ENCODE assay signal across 35 cellular contexts in genomic region chr4:94905511-94905910, GRCh38.
DNase-seq lines count a peak whose midpoint lies in the region; ATAC-seq and TF ChIP-seq lines count a peak whose summit lies in the region.
"Had no signal": no experiment of that assay in that cellular context is flagged by ENCODE, and none has a peak within 500 bp of the region (broad histone marks: within the 10 kb centered on the region; RNA-seq: fewer than 3 reads in every experiment).

No MANE protein-coding gene starts in this region.

- no peaks in the 10 kb centered on the region for H3K9me2 ChIP-seq in GM23338 (ENCODE audit: insufficient read depth)

- CTCF ChIA-PET in HEK293 (lab: Yijun Ruan, JAX) (no interaction called here), WTC11 (lab: Charles Lee) (no interaction called here), HEK293T (lab: Yijun Ruan, JAX) (interaction anchor here (0.7 kb wide), 1 partner anchor 102 kb away, joined by 3 read pairs; no protein-coding TSS in a partner anchor)

- DNase-seq in GM23338 (ENCODE audit: low spot score) (peak; percentile 32), SJCRH30 (peak; percentile 67 to 80), WTC11 (ENCODE audit: low spot score) (no peak), HEK293T (ENCODE audit: extremely low spot score) (no peak), HFFc6 (no peak)
- DNase-seq in activated effector memory CD4-positive, alpha-beta T cell treated with anti-CD3 and anti-CD28 coated beads, Interleukin-2, amount 50 U/mL, for 16 hours = no peak
- DNase-seq: 8988T; ACHN; AML-193; BE2C; C1 segment of cervical spinal cord; Caco-2; Calu3; CD4-positive, alpha-beta memory T cell; CD4-positive, alpha-beta T cell; CD4-positive, CD25-positive, alpha-beta regulatory T cell; CD8-positive, alpha-beta memory T cell; CD8-positive, alpha-beta T cell; COR-L47; DMS 273 treated with DMSO at 0.1 percent for 48 hours; DMS153; DMS53; DMS79; DMS79 treated with DMSO at 0.1 percent for 48 hours; DND-41; EL had no signal

- H3K4me3 ChIP-seq in GM23338 = no peak overlapping the region
- H3K4me3 ChIP-seq in HEK293 (ENCODE audit: low read depth, low read length) = no peak overlapping the region
- no peak overlapping the region for H3K4me3 ChIP-seq in SJCRH30
- H3K4me3 ChIP-seq: A549; BLaER1; BLaER1 treated with 17β-estradiol and CSF1 and Interleukin-3, amounts not matched to agents 10 nM and 100 nM had no signal

- no peaks in the 10 kb centered on the region for H3F3A ChIP-seq in GM23338 (replicated peaks; ENCODE audit: low read depth)

- H3K27ac ChIP-seq in GM23338 (ENCODE audit: low read depth) = no peak overlapping the region
- H3K27ac ChIP-seq in HEK293 (ENCODE audit: extremely low read depth, low read depth, low read length) = no peak overlapping the region
- no peak overlapping the region for H3K27ac ChIP-seq in SJCRH30
- H3K27ac ChIP-seq: 22Rv1; A549; BLaER1; BLaER1 treated with 17β-estradiol and CSF1 and Interleukin-3, amounts not matched to agents 10 nM and 100 nM; C4-2B had no signal

- H3K4me1 Mint-ChIP-seq in GM23338 (peaks cover 11% of the 10 kb centered on the region), WTC11 (peaks cover 19% of the 10 kb centered on the region), HFFc6 (ENCODE audit: low read depth) (no peaks in the 10 kb centered on the region)
- H3K4me1 Mint-ChIP-seq: B cell; CD14-positive monocyte; CD4-positive, alpha-beta memory T cell; CD4-positive, CD25-positive, alpha-beta regulatory T cell; CD8-positive, alpha-beta memory T cell had no signal

- no peaks in the 10 kb centered on the region for H4K20me1 ChIP-seq in GM23338 (replicated peaks; ENCODE audit: insufficient read depth)
- H4K20me1 ChIP-seq: BLaER1; BLaER1 treated with 17β-estradiol and CSF1 and Interleukin-3, amounts not matched to agents 10 nM and 100 nM had no signal

- no peaks in the 10 kb centered on the region for H3K79me2 ChIP-seq in GM23338 (replicated peaks; ENCODE audit: insufficient read depth)

- H3K9me3 ChIP-seq in HEK293 (ENCODE audit: control insufficient read depth, insufficient read depth, low read depth, low read length) = no peaks in the 10 kb centered on the region
- H3K9me3 ChIP-seq in SJCRH30 (replicated peaks) = no peaks in the 10 kb centered on the region
- H3K9me3 ChIP-seq: A549; BE2C; BLaER1; BLaER1 treated with 17β-estradiol and CSF1 and Interleukin-3, amounts not matched to agents 10 nM and 100 nM; Caco-2 had no signal

- no peak overlapping the region for H3K4me2 ChIP-seq in GM23338
- H3K4me2 ChIP-seq: A549; BLaER1; BLaER1 treated with 17β-estradiol and CSF1 and Interleukin-3, amounts not matched to agents 10 nM and 100 nM had no signal

- no peaks in the 10 kb centered on the region for H3K36me3 ChIP-seq in GM23338 (ENCODE audit: insufficient read depth)
- no peaks in the 10 kb centered on the region for H3K36me3 ChIP-seq in HEK293 (ENCODE audit: control insufficient read depth in 2 of 2, insufficient read depth in 1 of 2, low read length in 2 of 2)
- no peaks in the 10 kb centered on the region for H3K36me3 ChIP-seq in SJCRH30
- H3K36me3 ChIP-seq: BE2C; BLaER1; BLaER1 treated with 17β-estradiol and CSF1 and Interleukin-3, amounts not matched to agents 10 nM and 100 nM had no signal

- H3K27ac Mint-ChIP-seq in GM23338 (no peak overlapping the region), WTC11 (no peak overlapping the region), HFFc6 (no peak overlapping the region)
- H3K27ac Mint-ChIP-seq: B cell; CD14-positive monocyte; CD4-positive, alpha-beta memory T cell; CD4-positive, alpha-beta T cell; CD4-positive, CD25-positive, alpha-beta regulatory T cell; CD8-positive, alpha-beta memory T cell; CD8-positive, alpha-beta T cell had no signal

- H3K27me3 ChIP-seq in GM23338 (ENCODE audit: insufficient read depth) (no peaks in the 10 kb centered on the region), SJCRH30 (no peaks in the 10 kb centered on the region)
- H3K27me3 ChIP-seq: BE2C; BLaER1; BLaER1 treated with 17β-estradiol and CSF1 and Interleukin-3, amounts not matched to agents 10 nM and 100 nM had no signal

- H3K9me3 Mint-ChIP-seq in GM23338 = no peaks in the 10 kb centered on the region
- no peaks in the 10 kb centered on the region for H3K9me3 Mint-ChIP-seq in WTC11
- H3K9me3 Mint-ChIP-seq in HFFc6 = no peaks in the 10 kb centered on the region
- H3K9me3 Mint-ChIP-seq: CD14-positive monocyte; CD4-positive, alpha-beta memory T cell; CD4-positive, alpha-beta T cell; CD4-positive, CD25-positive, alpha-beta regulatory T cell; CD8-positive, alpha-beta T cell had no signal

- H3K4me1 ChIP-seq in GM23338 (ENCODE audit: insufficient read depth) (peaks cover 15% of the 10 kb centered on the region), HEK293 (ENCODE audit: control insufficient read depth, insufficient read depth, low read length) (no peaks in the 10 kb centered on the region), SJCRH30 (peaks cover 22% of the 10 kb centered on the region)
- H3K4me1 ChIP-seq: A549; BLaER1; BLaER1 treated with 17β-estradiol and CSF1 and Interleukin-3, amounts not matched to agents 10 nM and 100 nM; Caco-2 had no signal

- TF ChIP-seq CTCF in GM23338 (conservative IDR thresholded peaks at IDR 0.05; ENCODE audit: low read depth in 2 of 2) = no peak
- TF ChIP-seq CTCF in HEK293 (tag by site-specific recombination; IDR thresholded peaks at IDR 0.05) = no peak
- TF ChIP-seq CTCF in WTC11 (IDR thresholded peaks at IDR 0.05) = no peak
- TF ChIP-seq CTCF in HFFc6 (IDR thresholded peaks at IDR 0.05) = no peak

- H3K4me3 Mint-ChIP-seq in GM23338 = no peak overlapping the region
- H3K4me3 Mint-ChIP-seq in WTC11 = no peak overlapping the region
- no peak overlapping the region for H3K4me3 Mint-ChIP-seq in HFFc6
- H3K4me3 Mint-ChIP-seq: B cell; CD14-positive monocyte; CD4-positive, alpha-beta memory T cell; CD4-positive, alpha-beta T cell; CD4-positive, CD25-positive, alpha-beta regulatory T cell; CD8-positive, alpha-beta memory T cell; CD8-positive, alpha-beta T cell had no signal

- POLR2A ChIA-PET in HEK293 (lab: Yijun Ruan, JAX) = interaction anchor here (0.6 kb wide), 1 partner anchor 692 kb away, joined by 3 read pairs; no protein-coding TSS in a partner anchor
- POLR2A ChIA-PET in WTC11 (lab: Charles Lee) = no interaction called here
- POLR2A ChIA-PET in HEK293T (lab: Yijun Ruan, JAX) = no interaction called here

- H3K36me3 Mint-ChIP-seq in GM23338 (ENCODE audit: low read depth) = no peaks in the 10 kb centered on the region
- no peaks in the 10 kb centered on the region for H3K36me3 Mint-ChIP-seq in WTC11
- no peaks in the 10 kb centered on the region for H3K36me3 Mint-ChIP-seq in HFFc6 (ENCODE audit: low read depth)
- H3K36me3 Mint-ChIP-seq: CD14-positive monocyte; CD4-positive, alpha-beta memory T cell; CD4-positive, CD25-positive, alpha-beta regulatory T cell; CD8-positive, alpha-beta memory T cell; CD8-positive, alpha-beta T cell had no signal

- no peaks in the 10 kb centered on the region for H3K27me3 Mint-ChIP-seq in GM23338 (ENCODE audit: insufficient read depth, low read depth, poor library complexity)
- H3K27me3 Mint-ChIP-seq in WTC11 (ENCODE audit: low read depth) = no peaks in the 10 kb centered on the region
- peaks cover 2% of the 10 kb centered on the region for H3K27me3 Mint-ChIP-seq in HFFc6 (ENCODE audit: insufficient read depth)
- H3K27me3 Mint-ChIP-seq: B cell; CD4-positive, alpha-beta T cell; CD8-positive, alpha-beta memory T cell had no signal

- ATAC-seq in GM23338 = peak; percentile 62
- peak; percentile 48; the same call in 1 of the 2 replicates for ATAC-seq in WTC11
- no peak for ATAC-seq in GM21515 (IDR thresholded peaks at IDR 0.05; ENCODE audit: unreplicated experiment)
- ATAC-seq: A549; CD8-positive, alpha-beta T cell had no signal

- no peak overlapping the region for H2AFZ ChIP-seq in GM23338

TF ChIP-seq in HEK293, 187 proteins besides CTCF, POLR2A, EP300 and RAD21:
- TF ChIP-seq ZBTB17 (tag by site-specific recombination; IDR thresholded peaks at IDR 0.05) (0 out of 2 replicates have a peak, but pooled peaks have one; percentile 15), ZBTB48 (tag by site-specific recombination; IDR thresholded peaks at IDR 0.05) (no peak)

TF ChIP-seq in WTC11, 78 proteins besides CTCF, POLR2A, EP300 and RAD21 (continues in another document):
- TF ChIP-seq TCF7 (CRISPR knock-in tag; IDR thresholded peaks at IDR 0.05; ENCODE audit: low read depth) (no peak), ESRRA (CRISPR knock-in tag; IDR thresholded peaks at IDR 0.05; ENCODE audit: borderline replicate concordance) (no peak), NR3C1 (CRISPR knock-in tag; conservative IDR thresholded peaks at IDR 0.05; ENCODE audit: low read depth) (no peak), ZNF512 (CRISPR knock-in tag; IDR thresholded peaks at IDR 0.05; ENCODE audit: borderline replicate concordance) (no peak)

TF ChIP-seq in HEK293T, 16 proteins besides CTCF, POLR2A, EP300 and RAD21:
- TF ChIP-seq PKNOX1 (IDR thresholded peaks at IDR 0.05) (no peak), FOXA1 (IDR thresholded peaks at IDR 0.05) (no peak), ELF4 (IDR thresholded peaks at IDR 0.05) (no peak), BHLHE40 (IDR thresholded peaks at IDR 0.05; ENCODE audit: borderline replicate concordance) (no peak), SP1 (IDR thresholded peaks at IDR 0.05) (no peak), TARDBP (IDR thresholded peaks at IDR 0.05) (no peak), L3MBTL2 (conservative IDR thresholded peaks at IDR 0.05) (no peak), NFRKB (IDR thresholded peaks at IDR 0.05) (no peak), SUZ12 (IDR thresholded peaks at IDR 0.05) (no peak), HDGF (IDR thresholded peaks at IDR 0.05; ENCODE audit: borderline replicate concordance) (no peak), LEF1 (IDR thresholded peaks at IDR 0.05; ENCODE audit: borderline replicate concordance) (no peak), FOXM1 (IDR thresholded peaks at IDR 0.05; ENCODE audit: borderline replicate concordance) (no peak)

Comparison
In these comparisons a context has a peak if more than half of its experiments do, and no peak if none do; other contexts are left out.
1. DNase-seq: peak in GM23338 (single experiment) and SJCRH30 (2 of 2); none in WTC11 (single experiment), activated effector memory CD4-positive, alpha-beta T cell treated with anti-CD3 and anti-CD28 coated beads, Interleukin-2, amount 50 U/mL, for 16 hours (single experiment), HEK293T (single experiment) and HFFc6 (single experiment).